In genomic region chr11:36333897-36334296, GRCh38 we compare ENCODE assay signal across 11 cellular contexts. TPM values are rescaled to one million over a fixed set of nuclear protein-coding genes. Genes with fewer than 3 reads are reported as not detected.
A peak's percentile ranks its signal among the peaks of the same experiment; 100 is the strongest.
DNase-seq lines count a peak whose midpoint lies in the region; ATAC-seq and TF ChIP-seq lines count a peak whose summit lies in the region.
"Had no signal": no experiment of that assay in that cellular context is flagged by ENCODE, and none has a peak within 500 bp of the region (broad histone marks: within the 10 kb centered on the region; RNA-seq: fewer than 3 reads in every experiment).

No MANE protein-coding gene starts in this region.

- CTCF ChIA-PET in GM10248 (lab: Yijun Ruan, JAX): interaction anchor here (1.3 to 1.6 kb wide), 2 partner anchors 13 to 159 kb away, joined by 3 to 6 read pairs; no protein-coding TSS in a partner anchor

- intact Hi-C loops in upper lobe of right lung (cut with DNase I): no loop called here
- intact Hi-C loops in activated T-helper 1 cell treated with anti-CD3 and anti-CD28 coated beads, Interleukin-12 subunit alpha, Interleukin-12 subunit beta, Interleukin-2, Interleukin-4 antibody, amounts not matched to agents 30 ng/mL and 10 ng/mL and 1 ng/mL, durations not matched to agents 14 hours and 24 hours and 36 hours (cut with micrococcal nuclease): no loop called here

- H3K27me3 Mint-ChIP-seq in activated T-cell treated with anti-CD3 and anti-CD28 coated beads, Interleukin-2, amount 50 U/mL, for 72 hours (ENCODE audit: low read depth): peaks cover 29% of the 10 kb centered on the region
- H3K27me3 Mint-ChIP-seq in activated T-helper 1 cell treated with anti-CD3 and anti-CD28 coated beads, Interleukin-12 subunit alpha, Interleukin-12 subunit beta, Interleukin-2, Interleukin-4 antibody, amounts not matched to agents 30 ng/mL and 10 ng/mL and 1 ng/mL, durations not matched to agents 14 hours and 24 hours and 36 hours (ENCODE audit: insufficient read depth): peaks cover 11% of the 10 kb centered on the region

- peak overlapping the region; percentile 36 for H3K27ac Mint-ChIP-seq in activated T-cell treated with anti-CD3 and anti-CD28 coated beads, Interleukin-2, amount 50 U/mL, for 72 hours
- H3K27ac Mint-ChIP-seq in activated T-helper 1 cell treated with anti-CD3 and anti-CD28 coated beads, Interleukin-12 subunit alpha, Interleukin-12 subunit beta, Interleukin-2, Interleukin-4 antibody, amounts not matched to agents 30 ng/mL and 10 ng/mL and 1 ng/mL, durations not matched to agents 14 hours and 24 hours and 36 hours: no peak overlapping the region
- H3K27ac Mint-ChIP-seq: immature natural killer cell had no signal

- H3K27me3 ChIP-seq in upper lobe of right lung: no peaks in the 10 kb centered on the region

- H3K9me3 ChIP-seq in upper lobe of right lung: no peaks in the 10 kb centered on the region

- H3K9me3 Mint-ChIP-seq in activated T-cell treated with anti-CD3 and anti-CD28 coated beads, Interleukin-2, amount 50 U/mL, for 72 hours: peaks cover 2 to 4% of the 10 kb centered on the region in 2 donors
- no peaks in the 10 kb centered on the region for H3K9me3 Mint-ChIP-seq in activated T-helper 1 cell treated with anti-CD3 and anti-CD28 coated beads, Interleukin-12 subunit alpha, Interleukin-12 subunit beta, Interleukin-2, Interleukin-4 antibody, amounts not matched to agents 30 ng/mL and 10 ng/mL and 1 ng/mL, durations not matched to agents 14 hours and 24 hours and 36 hours
- H3K9me3 Mint-ChIP-seq: immature natural killer cell had no signal

- no peak for TF ChIP-seq CTCF in NB4 (IDR thresholded peaks at IDR 0.05; ENCODE audit: low read depth, low read length)
- no peak for TF ChIP-seq CTCF in upper lobe of right lung (IDR thresholded peaks at IDR 0.05)
- no peak for TF ChIP-seq CTCF in GM10248 (IDR thresholded peaks at IDR 0.05; ENCODE audit: control extremely low read depth, extremely low read depth, low read depth, missing control alignments)

- POLR2A ChIA-PET in GM10248 (lab: Yijun Ruan, JAX): no interaction called here

- peaks cover 32% of the 10 kb centered on the region for H3K4me1 Mint-ChIP-seq in activated T-cell treated with anti-CD3 and anti-CD28 coated beads, Interleukin-2, amount 50 U/mL, for 72 hours (ENCODE audit: low read depth)
- H3K4me1 Mint-ChIP-seq in activated T-helper 1 cell treated with anti-CD3 and anti-CD28 coated beads, Interleukin-12 subunit alpha, Interleukin-12 subunit beta, Interleukin-2, Interleukin-4 antibody, amounts not matched to agents 30 ng/mL and 10 ng/mL and 1 ng/mL, durations not matched to agents 14 hours and 24 hours and 36 hours (ENCODE audit: low read depth): no peaks in the 10 kb centered on the region
- H3K4me1 Mint-ChIP-seq: immature natural killer cell had no signal

- DNase-seq in activated T-cell treated with anti-CD3 and anti-CD28 coated beads, Interleukin-2, amount 50 U/mL, for 72 hours: no peak
- DNase-seq in activated T-cell treated with anti-CD3 and anti-CD28 coated beads for 4 hours: no peak
- peak; percentile 34 for DNase-seq in NB4 (ENCODE audit: low read depth)
- peak; percentile 30 for DNase-seq in dermis blood vessel endothelial cell
- DNase-seq in upper lobe of right lung: no peak
- DNase-seq in COLO668 (lab: John Stamatoyannopoulos, UW; ENCODE audit: unreplicated experiment): no peak
- DNase-seq in activated T-helper 1 cell treated with anti-CD3 and anti-CD28 coated beads, Interleukin-12 subunit alpha, Interleukin-12 subunit beta, Interleukin-2, Interleukin-4 antibody, amounts not matched to agents 30 ng/mL and 10 ng/mL and 1 ng/mL, durations not matched to agents 14 hours and 24 hours and 36 hours (ENCODE audit: low spot score): no peak
- no peak for DNase-seq in GM10248 (ENCODE audit: extremely low spot score)
- DNase-seq: immature natural killer cell had no signal

- no peak for TF ChIP-seq POLR2A in NB4 (IDR thresholded peaks at IDR 0.05; ENCODE audit: extremely low read depth, insufficient read length)

- peak; percentile 41 to 43 for ATAC-seq in activated T-cell treated with anti-CD3 and anti-CD28 coated beads, Interleukin-2, amount 50 U/mL, for 72 hours (replicated peaks in 1 of 2)
- ATAC-seq in upper lobe of right lung: peak; percentile 36

- peaks cover 0 to 2% of the 10 kb centered on the region in 2 donors for H3K36me3 Mint-ChIP-seq in activated T-cell treated with anti-CD3 and anti-CD28 coated beads, Interleukin-2, amount 50 U/mL, for 72 hours (ENCODE audit: insufficient read depth in 2 of 2)
- no peaks in the 10 kb centered on the region for H3K36me3 Mint-ChIP-seq in activated T-helper 1 cell treated with anti-CD3 and anti-CD28 coated beads, Interleukin-12 subunit alpha, Interleukin-12 subunit beta, Interleukin-2, Interleukin-4 antibody, amounts not matched to agents 30 ng/mL and 10 ng/mL and 1 ng/mL, durations not matched to agents 14 hours and 24 hours and 36 hours (ENCODE audit: low read depth)
- H3K36me3 Mint-ChIP-seq: immature natural killer cell had no signal

- H3K4me3 Mint-ChIP-seq in activated T-cell treated with anti-CD3 and anti-CD28 coated beads, Interleukin-2, amount 50 U/mL, for 72 hours: no peak overlapping the region
- no peak overlapping the region for H3K4me3 Mint-ChIP-seq in activated T-helper 1 cell treated with anti-CD3 and anti-CD28 coated beads, Interleukin-12 subunit alpha, Interleukin-12 subunit beta, Interleukin-2, Interleukin-4 antibody, amounts not matched to agents 30 ng/mL and 10 ng/mL and 1 ng/mL, durations not matched to agents 14 hours and 24 hours and 36 hours
- H3K4me3 Mint-ChIP-seq: immature natural killer cell had no signal

- no peak overlapping the region for H3K27ac ChIP-seq in upper lobe of right lung
- H3K27ac ChIP-seq: C4-2B, KMS-11 had no signal

- no peaks in the 10 kb centered on the region for H3K36me3 ChIP-seq in upper lobe of right lung

- H3K4me3 ChIP-seq in NB4 (ENCODE audit: low read depth, low read length) (no peak overlapping the region), upper lobe of right lung (no peak overlapping the region)

- no peaks in the 10 kb centered on the region for H3K4me1 ChIP-seq in upper lobe of right lung

RNA-seq across cellular contexts. Expression of gene PRR5L, which starts 37.8 kb away (rescaled TPM):
- 10 to 100 TPM; 14.2 to 14.6 TPM for total RNA-seq in activated T-cell treated with anti-CD3 and anti-CD28 coated beads, Interleukin-2, amount 50 U/mL, for 72 hours
- total RNA-seq in dermis blood vessel endothelial cell: 6.0 and 30.3 TPM in 2 replicates
- total RNA-seq in upper lobe of right lung: 24.5 TPM
- 56.6 and 64.0 TPM in 2 replicates for total RNA-seq in activated T-helper 1 cell treated with anti-CD3 and anti-CD28 coated beads, Interleukin-12 subunit alpha, Interleukin-12 subunit beta, Interleukin-2, Interleukin-4 antibody, amounts not matched to agents 30 ng/mL and 10 ng/mL and 1 ng/mL, durations not matched to agents 14 hours and 24 hours and 36 hours

RNA-seq across cellular contexts. Expression of gene COMMD9, which starts 44.7 kb away (rescaled TPM):
- 10 to 100 TPM; 25.7 to 26.7 TPM for total RNA-seq in activated T-cell treated with anti-CD3 and anti-CD28 coated beads, Interleukin-2, amount 50 U/mL, for 72 hours
- total RNA-seq in dermis blood vessel endothelial cell: 32.5 and 50.5 TPM in 2 replicates
- total RNA-seq in upper lobe of right lung: 74.5 TPM
- total RNA-seq in activated T-helper 1 cell treated with anti-CD3 and anti-CD28 coated beads, Interleukin-12 subunit alpha, Interleukin-12 subunit beta, Interleukin-2, Interleukin-4 antibody, amounts not matched to agents 30 ng/mL and 10 ng/mL and 1 ng/mL, durations not matched to agents 14 hours and 24 hours and 36 hours: 39.7 and 41.3 TPM in 2 replicates

Comparison
In these comparisons a context has a peak if more than half of its experiments do, and no peak if none do; other contexts are left out.
1. DNase-seq: peak in NB4 (single experiment) and dermis blood vessel endothelial cell (single experiment); none in activated T-cell treated with anti-CD3 and anti-CD28 coated beads, Interleukin-2, amount 50 U/mL, for 72 hours (0 of 2), activated T-cell treated with anti-CD3 and anti-CD28 coated beads for 4 hours (single experiment), upper lobe of right lung (single experiment), COLO668 (single experiment), activated T-helper 1 cell treated with anti-CD3 and anti-CD28 coated beads, Interleukin-12 subunit alpha, Interleukin-12 subunit beta, Interleukin-2, Interleukin-4 antibody, amounts not matched to agents 30 ng/mL and 10 ng/mL and 1 ng/mL, durations not matched to agents 14 hours and 24 hours and 36 hours (single experiment) and GM10248 (single experiment).